1 cellular context compared by ENCODE assay signal in genomic region chr16:3882531-3882930, GRCh38.
TF ChIP-seq lines count a peak whose summit lies in the region.

No MANE protein-coding gene starts in this region.

TF ChIP-seq in K562, 482 proteins besides CTCF, POLR2A, EP300 and RAD21:
- TF ChIP-seq, protein P1, sequence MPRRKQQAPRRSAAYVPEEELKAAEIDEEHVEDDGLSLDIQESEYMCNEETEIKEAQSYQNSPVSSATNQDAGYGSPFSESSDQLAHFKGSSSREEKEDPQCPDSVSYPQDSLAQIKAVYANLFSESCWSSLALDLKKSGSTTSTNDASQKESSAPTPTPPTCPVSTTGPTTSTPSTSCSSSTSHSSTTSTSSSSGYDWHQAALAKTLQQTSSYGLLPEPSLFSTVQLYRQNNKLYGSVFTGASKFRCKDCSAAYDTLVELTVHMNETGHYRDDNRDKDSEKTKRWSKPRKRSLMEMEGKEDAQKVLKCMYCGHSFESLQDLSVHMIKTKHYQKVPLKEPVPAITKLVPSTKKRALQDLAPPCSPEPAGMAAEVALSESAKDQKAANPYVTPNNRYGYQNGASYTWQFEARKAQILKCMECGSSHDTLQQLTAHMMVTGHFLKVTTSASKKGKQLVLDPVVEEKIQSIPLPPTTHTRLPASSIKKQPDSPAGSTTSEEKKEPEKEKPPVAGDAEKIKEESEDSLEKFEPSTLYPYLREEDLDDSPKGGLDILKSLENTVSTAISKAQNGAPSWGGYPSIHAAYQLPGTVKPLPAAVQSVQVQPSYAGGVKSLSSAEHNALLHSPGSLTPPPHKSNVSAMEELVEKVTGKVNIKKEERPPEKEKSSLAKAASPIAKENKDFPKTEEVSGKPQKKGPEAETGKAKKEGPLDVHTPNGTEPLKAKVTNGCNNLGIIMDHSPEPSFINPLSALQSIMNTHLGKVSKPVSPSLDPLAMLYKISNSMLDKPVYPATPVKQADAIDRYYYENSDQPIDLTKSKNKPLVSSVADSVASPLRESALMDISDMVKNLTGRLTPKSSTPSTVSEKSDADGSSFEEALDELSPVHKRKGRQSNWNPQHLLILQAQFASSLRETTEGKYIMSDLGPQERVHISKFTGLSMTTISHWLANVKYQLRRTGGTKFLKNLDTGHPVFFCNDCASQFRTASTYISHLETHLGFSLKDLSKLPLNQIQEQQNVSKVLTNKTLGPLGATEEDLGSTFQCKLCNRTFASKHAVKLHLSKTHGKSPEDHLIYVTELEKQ (CRISPR knock-in tag; IDR thresholded peaks at IDR 0.05): no peak
- TF ChIP-seq BCOR (IDR thresholded peaks at IDR 0.05): 0 out of 2 replicates have a peak, but pooled peaks have one; percentile 34
- TF ChIP-seq ZFP36 (IDR thresholded peaks at IDR 0.05; ENCODE audit: low read depth, low read length, partially characterized antibody): peak; percentile 89
